8 cellular contexts compared by ENCODE assay signal in the genomic region with DNA sequence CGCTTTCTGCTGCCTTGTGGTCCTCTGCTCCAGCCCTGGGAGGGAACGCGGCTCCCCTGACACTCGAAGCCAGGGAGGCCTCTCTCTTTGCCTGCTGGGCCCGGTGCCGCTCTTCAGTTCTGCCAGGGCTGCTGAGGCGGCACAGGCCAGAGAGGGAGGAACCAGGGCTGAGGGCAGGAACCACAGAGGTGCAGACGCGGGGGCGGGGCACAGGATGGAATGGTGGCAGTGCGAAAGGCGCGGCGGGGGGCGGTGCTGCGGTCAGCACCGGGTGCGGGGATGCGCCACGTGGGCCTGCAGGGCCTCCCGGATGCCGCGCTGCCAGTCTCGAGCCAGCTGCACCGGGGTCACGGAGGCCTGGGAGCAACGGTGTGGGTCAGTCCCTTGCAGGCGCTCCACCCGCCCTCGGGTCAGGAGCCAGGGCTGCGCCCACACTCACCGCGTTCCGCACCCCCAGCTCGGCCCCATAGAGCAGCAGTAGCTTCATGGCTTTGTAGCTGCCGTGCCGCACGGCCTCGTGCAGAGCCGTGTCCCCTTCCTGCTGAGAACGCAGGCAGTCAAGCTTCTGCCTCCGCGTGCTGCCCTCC. TPM values are rescaled to one million over a fixed set of nuclear protein-coding genes. Genes with fewer than 3 reads are reported as not detected.
DNase-seq lines count a peak whose midpoint lies in the region; ATAC-seq and TF ChIP-seq lines count a peak whose summit lies in the region.

No MANE protein-coding gene starts in this region.

- no peaks in the 10 kb centered on the region for H3K9me3 ChIP-seq in thyroid gland
- H3K9me3 ChIP-seq in esophagus muscularis mucosa: no peaks in the 10 kb centered on the region

- peak overlapping the region; percentile 85 for H3K4me3 Mint-ChIP-seq in natural killer cell

- H3K4me1 Mint-ChIP-seq in natural killer cell: peaks cover 11 to 25% of the 10 kb centered on the region in 2 donors

- H3K4me3 ChIP-seq in thyroid gland (replicated peaks in 1 of 3) (no peak overlapping the region), esophagus muscularis mucosa (peak overlapping the region in 2 of 4 donors; percentile 5 to 15)

- intact Hi-C loops in natural killer cell (cut with micrococcal nuclease) (loop anchor here (10.0 kb wide), 1 partner anchor 825 kb away; no protein-coding TSS in a partner anchor), thyroid gland (cut with DNase I) (no loop called here), esophagus muscularis mucosa (cut with DNase I) (no loop called here)

- peak overlapping the region; percentile 29 to 51 for H3K27ac Mint-ChIP-seq in natural killer cell

- DNase-seq in NOMO-1 treated with dmso at 0.1 percent for 144 hours (lab: John Stamatoyannopoulos, UW; ENCODE audit: unreplicated experiment) (peak; percentile 82), activated gamma-delta T cell (lab: John Stamatoyannopoulos, UW) (peak; percentile 80), natural killer cell (peak; percentile 72), thyroid gland (peak; percentile 84 to 87), NCI-H748 (lab: John Stamatoyannopoulos, UW; ENCODE audit: unreplicated experiment) (no peak), esophagus muscularis mucosa (ENCODE audit: extremely low spot score) (no peak)

- TF ChIP-seq CTCF in natural killer cell (IDR thresholded peaks at IDR 0.05) (no peak), thyroid gland (IDR thresholded peaks at IDR 0.05) (no peak), esophagus muscularis mucosa (IDR thresholded peaks at IDR 0.05) (no peak)

- H3K27me3 ChIP-seq in thyroid gland (no peaks in the 10 kb centered on the region), esophagus muscularis mucosa (no peaks in the 10 kb centered on the region)

- peaks cover 0 to 9% of the 10 kb centered on the region in 2 donors for H3K4me1 ChIP-seq in thyroid gland
- H3K4me1 ChIP-seq in esophagus muscularis mucosa: peaks cover 10 to 20% (median 16%) of the 10 kb centered on the region in 4 donors

- peak; percentile 41 for ATAC-seq in GM19468 (IDR thresholded peaks at IDR 0.05; ENCODE audit: extremely low read depth, unreplicated experiment)
- peak; percentile 94 to 97 (median 96) for ATAC-seq in natural killer cell
- no peak for ATAC-seq in HG03095 (IDR thresholded peaks at IDR 0.05; ENCODE audit: unreplicated experiment)

- TF ChIP-seq EP300 in esophagus muscularis mucosa (IDR thresholded peaks at IDR 0.05): no peak

- no peaks in the 10 kb centered on the region for H3K9me3 Mint-ChIP-seq in natural killer cell

- H3K27ac ChIP-seq in thyroid gland: no peak overlapping the region
- H3K27ac ChIP-seq in esophagus muscularis mucosa (replicated peaks in 1 of 4): no peak overlapping the region

- WGBS in thyroid gland, 2 donors: 40% methylated on average over 15 of the region's 43 CpGs; no CpG with 5 or more reads in 1 of the 2 donors
- WGBS in esophagus muscularis mucosa: 40% methylated on average over 1 of the region's 43 CpGs

- H3K36me3 Mint-ChIP-seq in natural killer cell: no peaks in the 10 kb centered on the region

- H3K27me3 Mint-ChIP-seq in natural killer cell (ENCODE audit: low read depth in 2 of 2): no peaks in the 10 kb centered on the region

- TF ChIP-seq POLR2A in thyroid gland (IDR thresholded peaks at IDR 0.05) (no peak), esophagus muscularis mucosa (IDR thresholded peaks at IDR 0.05; ENCODE audit: low read depth) (no peak)

- H3K36me3 ChIP-seq in thyroid gland: no peaks in the 10 kb centered on the region
- H3K36me3 ChIP-seq in esophagus muscularis mucosa: peaks cover 2 to 59% (median 35%) of the 10 kb centered on the region in 4 donors

RNA-seq across cellular contexts. Expression of a gene that starts 4.4 kb away (rescaled TPM):
- 10 to 100 TPM in 2 of 3 donors, 1 to 10 TPM in 1; 8.3 to 11.2 (median 10.1) TPM for total RNA-seq in natural killer cell
- total RNA-seq in thyroid gland: 1 to 10 TPM; 3.0 to 8.2 (median 3.2) TPM
- total RNA-seq in esophagus muscularis mucosa: 1 to 10 TPM; 2.2 to 6.0 (median 4.2) TPM

RNA-seq across cellular contexts. Expression of a gene that starts 18.4 kb away (rescaled TPM):
- total RNA-seq in natural killer cell (10 to 100 TPM; 15.5 to 22.3 (median 21.6) TPM), thyroid gland (10 to 100 TPM; 11.6 to 25.7 (median 14.1) TPM), esophagus muscularis mucosa (10 to 100 TPM; 12.4 to 17.2 (median 14.7) TPM)

RNA-seq across cellular contexts. Expression of a gene that starts 23.3 kb away (rescaled TPM):
- total RNA-seq in natural killer cell (10 to 100 TPM; 33.8 to 55.2 (median 45.6) TPM), thyroid gland (10 to 100 TPM; 18.2 to 22.8 (median 20.4) TPM), esophagus muscularis mucosa (10 to 100 TPM; 11.8 to 30.3 (median 22.1) TPM)

RNA-seq across cellular contexts. Expression of a gene that starts 30.5 kb away (rescaled TPM):
- total RNA-seq in natural killer cell: 10 to 100 TPM; 51.8 to 78.1 (median 65.8) TPM
- total RNA-seq in thyroid gland: 10 to 100 TPM; 14.5 to 21.7 (median 19.3) TPM
- 10 to 100 TPM; 54.4 to 82.7 (median 75.4) TPM for total RNA-seq in esophagus muscularis mucosa

Comparison
In these comparisons a context has a peak if more than half of its experiments do, and no peak if none do; other contexts are left out.
1. DNase-seq: peak in NOMO-1 treated with dmso at 0.1 percent for 144 hours (single experiment), activated gamma-delta T cell (single experiment), natural killer cell (single experiment) and thyroid gland (2 of 2); none in NCI-H748 (single experiment) and esophagus muscularis mucosa (single experiment).